In genomic region chr19:35757231-35757748, GRCh38 we compare ENCODE assay signal across 1 cellular context.
TF ChIP-seq lines count a peak whose summit lies in the region.

No MANE protein-coding gene starts in this region.

TF ChIP-seq in K562, 482 proteins besides CTCF, POLR2A, EP300 and RAD21 (continued from another document):
- TF ChIP-seq TAF1 (IDR thresholded peaks at IDR 0.05; ENCODE audit: control insufficient read depth, extremely low read depth, insufficient read depth, low read length, severe bottlenecking) (peak; percentile 35), NFIC (IDR thresholded peaks at IDR 0.05) (no peak), E2F5 (CRISPR knock-in tag; IDR thresholded peaks at IDR 0.05) (no peak), SMARCE1 (IDR thresholded peaks at IDR 0.05) (0 out of 2 replicates have a peak, but pooled peaks have one; percentile 24), XRCC5 (IDR thresholded peaks at IDR 0.05; ENCODE audit: low read depth, low read length) (no peak)
- TF ChIP-seq, protein P1, sequence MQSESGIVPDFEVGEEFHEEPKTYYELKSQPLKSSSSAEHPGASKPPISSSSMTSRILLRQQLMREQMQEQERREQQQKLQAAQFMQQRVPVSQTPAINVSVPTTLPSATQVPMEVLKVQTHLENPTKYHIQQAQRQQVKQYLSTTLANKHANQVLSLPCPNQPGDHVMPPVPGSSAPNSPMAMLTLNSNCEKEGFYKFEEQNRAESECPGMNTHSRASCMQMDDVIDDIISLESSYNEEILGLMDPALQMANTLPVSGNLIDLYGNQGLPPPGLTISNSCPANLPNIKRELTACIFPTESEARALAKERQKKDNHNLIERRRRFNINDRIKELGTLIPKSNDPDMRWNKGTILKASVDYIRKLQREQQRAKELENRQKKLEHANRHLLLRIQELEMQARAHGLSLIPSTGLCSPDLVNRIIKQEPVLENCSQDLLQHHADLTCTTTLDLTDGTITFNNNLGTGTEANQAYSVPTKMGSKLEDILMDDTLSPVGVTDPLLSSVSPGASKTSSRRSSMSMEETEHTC (IDR thresholded peaks at IDR 0.05) = no peak
TF ChIP-seq in K562: peak in this region for 28.
